ENCODE assay signal across 29 cellular contexts in genomic region chr1:100107696-100108095, GRCh38.
"Had no signal": no experiment of that assay in that cellular context is flagged by ENCODE, and none has a peak within 500 bp of the region (broad histone marks: within the 10 kb centered on the region; RNA-seq: fewer than 3 reads in every experiment).

No MANE protein-coding gene starts in this region.

- H3K27me3 ChIP-seq: dorsolateral prefrontal cortex, gastroesophageal sphincter, heart right ventricle, neural progenitor cell, sigmoid colon, stomach, thyroid gland, vagina had no signal

- H3K4me1 Mint-ChIP-seq: immature natural killer cell; memory B cell; natural killer cell; neural progenitor cell; stimulated activated effector memory CD8-positive, alpha-beta T cell treated with anti-CD3 and anti-CD28 coated beads, Interleukin-12 subunit alpha, Interleukin-12 subunit beta, amount 100 ng/mL, for 72 hours had no signal

- H3K27ac Mint-ChIP-seq: immature natural killer cell; memory B cell; natural killer cell; neural progenitor cell; stimulated activated effector memory CD8-positive, alpha-beta T cell treated with anti-CD3 and anti-CD28 coated beads, Interleukin-12 subunit alpha, Interleukin-12 subunit beta, amount 100 ng/mL, for 72 hours had no signal

- H3K4me3 ChIP-seq: gastroesophageal sphincter, heart right ventricle, lower lobe of right lung, neural progenitor cell, psoas muscle, sigmoid colon, stomach, thyroid gland, vagina had no signal

- H3K4me1 ChIP-seq: gastroesophageal sphincter, heart right ventricle, lower lobe of right lung, neural progenitor cell, psoas muscle, sigmoid colon, stomach, thyroid gland, vagina had no signal

- H3K4me3 Mint-ChIP-seq: immature natural killer cell; memory B cell; natural killer cell; neural progenitor cell; stimulated activated effector memory CD8-positive, alpha-beta T cell treated with anti-CD3 and anti-CD28 coated beads, Interleukin-12 subunit alpha, Interleukin-12 subunit beta, amount 100 ng/mL, for 72 hours had no signal

- DNase-seq: dorsolateral prefrontal cortex; effector CD4-positive, alpha-beta T cell; foreskin fibroblast; glutamatergic neuron; heart right ventricle; hippocampal formation; immature natural killer cell; islet precursor cell; kidney glomerular epithelial cell; left ventricle myocardium superior; lower lobe of right lung; natural killer cell; posterior cingulate gyrus; psoas muscle; right cardiac atrium; sigmoid colon; stimulated activated CD4-positive, alpha-beta T cell treated with anti-CD3 and anti-CD28 coated beads, Interleukin-2, amount 100 ng/mL, for 24 hours; stimulated activated CD4-positive, alpha-beta T cell treated with anti-CD3 and anti-CD28 coated beads, Interleukin-4, amount 100 ng/mL, for 24 hours; stimulated activated naive CD4-positive, alpha-beta T cell treated with Interleukin-2 at 50 U/mL for 16 hours; stomach; thyroid gland; trophoblast cell had no signal

- H3K9me3 Mint-ChIP-seq: immature natural killer cell; memory B cell; natural killer cell; neural progenitor cell; stimulated activated effector memory CD8-positive, alpha-beta T cell treated with anti-CD3 and anti-CD28 coated beads, Interleukin-12 subunit alpha, Interleukin-12 subunit beta, amount 100 ng/mL, for 72 hours had no signal

- H3K27me3 Mint-ChIP-seq: memory B cell had no signal

- H3K27ac ChIP-seq: dorsolateral prefrontal cortex, epithelial cell of prostate, gastroesophageal sphincter, heart right ventricle, lower lobe of right lung, neural progenitor cell, psoas muscle, sigmoid colon, stomach, thyroid gland, vagina had no signal

- H3K9me3 ChIP-seq: gastroesophageal sphincter, heart right ventricle, lower lobe of right lung, psoas muscle, sigmoid colon, stomach, thyroid gland, vagina had no signal

- ATAC-seq: esophagus mucosa; gastroesophageal sphincter; heart right ventricle; left ventricle myocardium superior; lower lobe of right lung; natural killer cell; psoas muscle; right cardiac atrium; stimulated activated effector memory CD8-positive, alpha-beta T cell treated with anti-CD3 and anti-CD28 coated beads, Interleukin-12 subunit alpha, Interleukin-12 subunit beta, amount 100 ng/mL, for 72 hours had no signal
